ENCODE assay signal across 8 cellular contexts in the genomic region with DNA sequence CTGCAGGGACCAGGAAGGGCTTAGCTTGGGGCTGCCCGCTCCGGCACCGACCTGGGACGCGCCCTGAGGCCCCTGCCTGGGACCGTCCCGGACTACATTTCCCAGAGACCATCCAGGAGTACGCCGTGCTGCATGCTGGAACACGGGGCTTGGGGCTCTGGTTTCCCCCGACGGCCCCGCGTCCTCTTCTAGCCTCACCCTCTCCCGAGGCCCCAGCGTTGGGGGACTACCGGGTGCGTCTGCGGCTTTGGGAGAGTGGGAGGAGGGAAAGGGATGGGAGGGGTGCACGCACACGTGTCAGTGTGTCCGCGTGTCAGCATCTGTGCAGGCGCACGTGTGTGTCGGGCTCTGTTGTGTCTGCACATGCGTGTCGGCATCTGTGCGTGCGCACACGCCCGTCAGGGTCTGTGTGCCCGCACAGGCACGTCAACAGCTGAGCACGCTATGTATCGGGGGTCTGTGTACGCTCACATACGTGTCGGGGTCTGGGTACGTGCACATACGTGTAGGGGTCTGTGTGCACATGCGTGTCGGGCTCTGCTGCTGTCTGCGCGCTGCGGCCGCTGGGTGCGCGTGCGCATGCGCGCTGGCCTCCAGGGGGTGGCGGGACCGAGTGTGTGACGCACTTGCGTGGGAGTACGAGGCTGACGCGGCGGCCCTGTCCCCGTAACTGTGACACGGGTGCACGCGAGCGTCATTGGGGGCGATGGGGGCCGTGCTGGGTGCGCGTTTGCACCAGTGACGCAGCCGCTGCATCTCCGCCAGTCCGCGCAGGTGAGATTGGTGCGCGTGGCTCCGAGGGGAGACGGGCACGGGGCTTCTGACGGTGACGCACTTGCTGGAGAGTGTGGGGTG.
DNase-seq lines count a peak whose midpoint lies in the region; ATAC-seq and TF ChIP-seq lines count a peak whose summit lies in the region.

Gene ZNF331 (plus strand): TSS at position 623 of the 855 bp plus-strand sequence. CDS start 31,232 bp downstream, outside the sequence.

- ATAC-seq in HG02759 (IDR thresholded peaks at IDR 0.05; ENCODE audit: unreplicated experiment), result peak; percentile 78

- H3K9ac ChIP-seq in muscle layer of colon (ENCODE audit: low read length), result peak within 1 kb of the TSS; percentile 44

- H3K36me3 ChIP-seq in muscle layer of colon (ENCODE audit: insufficient read depth, low read length), result peaks cover 9% of the 10 kb centered on the region

- no peaks in the 10 kb centered on the region for H3K27me3 ChIP-seq in muscle layer of colon (ENCODE audit: control insufficient read depth in 1 of 2, insufficient read depth in 2 of 2, low read length in 2 of 2)

- DNase-seq in NCI-H526 (lab: John Stamatoyannopoulos, UW), result peak; percentile 90 to 93
- DNase-seq in activated T-cell treated with anti-CD3 and anti-CD28 coated beads for 24 hours (ENCODE audit: low read depth), result peak; percentile 84
- DNase-seq in erythroblast (lab: John Stamatoyannopoulos, UW), result peak; percentile 89 to 91
- peak; percentile 71 for DNase-seq in stimulated activated CD8-positive, alpha-beta memory T cell treated with anti-CD3 and anti-CD28 coated beads, Interleukin-7, amount 100 ng/mL, for 24 hours (ENCODE audit: low read depth)
- no peak for DNase-seq in OCI-M1 (lab: John Stamatoyannopoulos, UW)

- peak; percentile 50 for TF ChIP-seq POLR2A in erythroblast (IDR thresholded peaks at IDR 0.05; ENCODE audit: low read length)

- peak within 1 kb of the TSS; percentile 75 for H3K4me3 ChIP-seq in GM12875 (ENCODE audit: low read depth, low read length)
- H3K4me3 ChIP-seq in muscle layer of colon (ENCODE audit: low read depth in 1 of 2, low read length in 2 of 2), result peak within 1 kb of the TSS; percentile 57 to 70

- no peaks in the 10 kb centered on the region for H3K9me3 ChIP-seq in muscle layer of colon (ENCODE audit: low read length)

- H3K27ac ChIP-seq in muscle layer of colon (ENCODE audit: low read depth, low read length), result peak within 1 kb of the TSS; percentile 85

- H3K4me1 ChIP-seq in muscle layer of colon (ENCODE audit: insufficient read depth, low read length), result no peaks in the 10 kb centered on the region

- TF ChIP-seq CTCF in GM12875 (IDR thresholded peaks at IDR 0.05; ENCODE audit: borderline replicate concordance, insufficient read depth, low read depth, low read length), result peak; percentile 55
